Comparison of ENCODE assay signal across 18 cellular contexts in the genomic region with DNA sequence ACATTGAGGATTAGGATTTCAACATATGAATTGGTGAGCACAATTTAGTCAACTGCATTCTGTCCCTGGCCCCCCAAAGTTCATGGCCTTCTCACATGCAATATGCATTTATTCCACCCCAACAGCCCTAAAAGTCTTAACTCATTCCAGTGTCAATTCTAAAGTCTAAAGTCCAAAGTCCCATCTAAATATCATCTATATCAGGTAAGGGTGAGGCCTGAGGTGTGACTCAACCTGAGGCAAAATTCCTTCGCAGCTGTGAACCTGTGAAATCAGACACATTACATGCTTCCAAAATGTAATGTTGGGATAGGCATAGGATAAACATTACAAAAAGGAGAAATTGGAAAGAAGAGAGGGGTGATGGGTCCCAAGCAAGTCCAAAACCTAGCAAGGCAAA. TPM values are rescaled to one million over a fixed set of nuclear protein-coding genes. Genes with fewer than 3 reads are reported as not detected.
"Had no signal": no experiment of that assay in that cellular context is flagged by ENCODE, and none has a peak within 500 bp of the region (broad histone marks: within the 10 kb centered on the region; RNA-seq: fewer than 3 reads in every experiment).

No MANE protein-coding gene starts in this region.

- H3K4me3 ChIP-seq: breast epithelium, esophagus muscularis mucosa, neural progenitor cell, spleen, testis had no signal

- H3K27me3 ChIP-seq: breast epithelium, esophagus muscularis mucosa, neural progenitor cell, spleen, testis had no signal

- FAIRE-seq: astrocyte, endothelial cell of umbilical vein, TTC549 had no signal

- H3K9me3 ChIP-seq: breast epithelium, esophagus muscularis mucosa, spleen, testis had no signal

- DNase-seq: activated CD4-positive, alpha-beta T cell treated with anti-CD3 and anti-CD28 coated beads, Interleukin-2, amount 50 U/mL, for 48 hours; activated gamma-delta T cell; dermis blood vessel endothelial cell; effector memory CD4-positive, alpha-beta T cell; mammary epithelial cell; midbrain; naive B cell; spleen; stimulated activated CD4-positive, alpha-beta T cell treated with anti-CD3 and anti-CD28 coated beads, Interleukin-4, amount 100 ng/mL, for 4 hours; testis had no signal

- H3K27ac ChIP-seq: breast epithelium, neural progenitor cell, testis had no signal

- H3K4me1 ChIP-seq: breast epithelium, testis had no signal

- ATAC-seq: stimulated activated memory B cell treated with anti-CD40 and anti-IgM and Interleukin-4, amounts not matched to agents 10 μg/mL and 1 μg/mL and 100 μg/mL, for 72 hours had no signal

- H3K36me3 ChIP-seq: breast epithelium, neural progenitor cell, spleen had no signal

RNA-seq across cellular contexts. Expression of gene CLIC5, which starts 27.8 kb away (rescaled TPM):
- total RNA-seq: mammary epithelial cell, osteocyte had no signal
- polyA plus RNA-seq: endothelial cell of umbilical vein, mammary epithelial cell had no signal
